In the genomic region with DNA sequence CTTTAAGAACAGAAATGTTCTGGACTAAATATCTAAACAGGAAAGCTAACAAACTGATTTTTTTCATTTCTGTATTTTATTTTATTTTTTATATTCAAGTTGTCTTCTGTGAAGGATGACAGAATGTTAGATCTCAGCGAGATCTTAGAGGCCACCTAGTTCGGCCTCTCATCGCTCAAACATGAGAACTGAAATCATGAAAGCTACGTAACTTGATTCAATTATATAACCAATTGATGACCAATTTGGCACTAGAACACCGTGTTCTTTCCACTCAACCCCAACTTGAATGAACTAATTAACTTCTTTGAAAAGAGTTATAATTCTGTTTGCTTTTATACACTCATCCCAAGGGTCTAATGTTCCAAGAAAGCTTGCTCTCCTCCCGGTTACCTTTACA, we compare ENCODE assay signal across 26 cellular contexts.
"Had no signal": no experiment of that assay in that cellular context is flagged by ENCODE, and none has a peak within 500 bp of the region (broad histone marks: within the 10 kb centered on the region; RNA-seq: fewer than 3 reads in every experiment).

No MANE protein-coding gene starts in this region.

- H3K9me3 ChIP-seq: adrenal gland, body of pancreas, esophagus squamous epithelium had no signal

- H3K4me3 ChIP-seq: adrenal gland, body of pancreas, esophagus squamous epithelium had no signal

- H3K27ac ChIP-seq: body of pancreas had no signal

- DNase-seq: activated CD4-positive, alpha-beta memory T cell treated with anti-CD3 and anti-CD28 coated beads for 36 hours; activated CD4-positive, alpha-beta T cell treated with anti-CD3 and anti-CD28 coated beads for 36 hours; activated CD4-positive, alpha-beta T cell treated with anti-CD3 and anti-CD28 coated beads, Interleukin-2, amount 10 ng/mL, durations not matched to agents 24 days and 14 days; activated CD4-positive, CD25-positive, alpha-beta regulatory T cell; activated CD4-positive, CD25-positive, alpha-beta regulatory T cell treated with anti-CD3 and anti-CD28 coated beads, Interleukin-2, amount 50 U/mL, for 72 hours; activated CD8-positive, alpha-beta memory T cell treated with anti-CD3 and anti-CD28 coated beads, Interleukin-2, amount 10 ng/mL, durations not matched to agents 7 days and 5 days; activated CD8-positive, alpha-beta memory T cell treated with anti-CD3 and anti-CD28 coated beads, Interleukin-2, amount 50 U/mL, for 4 hours; activated CD8-positive, alpha-beta T cell treated with anti-CD3 and anti-CD28 coated beads, Interleukin-2, amount 10 ng/mL, durations not matched to agents 7 days and 5 days; activated gamma-delta T cell; activated naive CD4-positive, alpha-beta T cell; activated naive CD4-positive, alpha-beta T cell treated with anti-CD3 and anti-CD28 coated beads, Interleukin-2, amount 50 U/mL, for 16 hours; activated T-cell treated with anti-CD3 and anti-CD28 coated beads, Interleukin-2, amount 50 U/mL, for 1 hour; activated T-cell treated with anti-CD3 and anti-CD28 coated beads, Interleukin-2, amount 50 U/mL, for 48 hours; adrenal gland; amygdala; aorta; body of pancreas; caudate nucleus; cortex of kidney; dermis blood vessel endothelial cell; effector CD4-positive, alpha-beta T cell; effector memory CD8-positive, alpha-beta T cell; erythroblast; esophagus squamous epithelium; foreskin melanocyte; T-helper 2 cell had no signal

- H3K27me3 ChIP-seq: adrenal gland, body of pancreas, esophagus squamous epithelium had no signal

- ATAC-seq: activated CD4-positive, alpha-beta T cell treated with anti-CD3 and anti-CD28 coated beads for 36 hours; activated CD8-positive, alpha-beta memory T cell treated with anti-CD3 and anti-CD28 coated beads, Interleukin-2, amount 10 ng/mL, durations not matched to agents 7 days and 5 days; activated CD8-positive, alpha-beta T cell treated with anti-CD3 and anti-CD28 coated beads, Interleukin-2, amount 10 ng/mL, durations not matched to agents 7 days and 5 days; body of pancreas; effector memory CD8-positive, alpha-beta T cell had no signal

- H3K4me1 ChIP-seq: body of pancreas, esophagus squamous epithelium had no signal

- H3K36me3 ChIP-seq: adrenal gland, esophagus squamous epithelium had no signal
